ENCODE assay signal across 1 cellular context in the genomic region with DNA sequence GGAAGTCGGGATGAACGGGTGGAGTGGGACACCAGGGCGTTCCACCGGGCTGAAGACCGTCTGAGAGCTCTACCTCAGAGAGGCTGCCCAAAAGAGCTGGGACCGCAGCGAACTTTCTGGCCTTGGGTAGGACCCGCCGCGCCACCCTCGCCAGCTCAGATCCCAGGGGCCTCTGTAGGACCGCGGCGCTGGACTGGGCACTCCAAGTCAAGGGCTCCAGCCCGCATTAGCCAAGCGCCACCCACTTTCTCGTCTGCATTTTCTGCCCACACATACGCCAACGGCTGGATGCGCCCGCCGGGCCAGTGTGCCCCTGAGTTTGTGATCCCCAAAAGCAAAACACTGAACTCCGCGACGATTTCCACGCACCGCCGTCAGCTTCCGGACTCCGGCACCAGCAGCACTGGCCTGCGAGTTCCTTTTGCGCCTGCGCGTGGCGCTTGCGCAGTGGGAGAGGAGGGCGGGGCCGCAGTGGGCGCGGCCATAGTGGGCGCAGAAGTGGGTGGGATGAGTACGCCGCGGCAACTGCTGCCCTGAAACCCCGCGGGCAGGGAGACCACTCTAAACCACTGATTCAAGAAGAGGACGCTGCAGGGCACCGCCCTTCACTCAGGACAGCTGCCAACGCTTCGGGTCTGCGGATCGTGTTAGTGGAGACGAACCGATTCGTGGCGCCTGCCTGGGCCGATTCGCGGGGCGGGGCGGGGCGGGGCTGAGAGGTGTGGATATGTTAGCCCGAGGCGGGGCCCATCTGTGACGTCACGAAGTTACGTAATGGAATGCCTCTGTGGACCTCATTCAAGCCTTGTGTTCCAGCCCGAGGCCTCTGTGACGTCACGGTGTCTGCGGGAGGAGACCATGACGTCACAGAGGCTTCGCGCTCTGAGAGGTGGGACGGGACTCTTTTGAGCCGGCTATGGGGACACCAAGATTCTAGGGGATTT.
TF ChIP-seq lines count a peak whose summit lies in the region.

No MANE protein-coding gene starts in this region.

TF ChIP-seq in HepG2, 621 proteins besides CTCF, POLR2A, EP300 and RAD21 (continued from another document and continues in another):
- TF ChIP-seq ZNF446 (CRISPR knock-in tag; IDR thresholded peaks at IDR 0.05) (peak; percentile 75; the same call in 1 of the 2 replicates), ZNF678 (CRISPR knock-in tag; IDR thresholded peaks at IDR 0.05) (no peak; the same call in 1 of the 2 replicates), KMT2A (CRISPR knock-in tag; IDR thresholded peaks at IDR 0.05) (peak; percentile 82), ZKSCAN8 (CRISPR knock-in tag; IDR thresholded peaks at IDR 0.05; ENCODE audit: borderline replicate concordance) (no peak), NCOA5 (CRISPR knock-in tag; IDR thresholded peaks at IDR 0.05) (no peak; the same call in 1 of the 2 replicates), ZNF563 (CRISPR knock-in tag; IDR thresholded peaks at IDR 0.05) (peak; percentile 82), ZNF672 (CRISPR knock-in tag; IDR thresholded peaks at IDR 0.05) (no peak), ZNF235 (CRISPR knock-in tag; IDR thresholded peaks at IDR 0.05; ENCODE audit: borderline replicate concordance) (peak; percentile 94; the same call in 1 of the 2 replicates), PHB2 (IDR thresholded peaks at IDR 0.05; ENCODE audit: partially characterized antibody) (no peak), ZNF776 (CRISPR knock-in tag; IDR thresholded peaks at IDR 0.05) (peak; percentile 90; the same call in 1 of the 2 replicates), KLF16 (CRISPR knock-in tag; IDR thresholded peaks at IDR 0.05) (peak in 1 of 2 experiments; percentile 80; a peak in 1 of 4 replicates), ZNF460 (CRISPR knock-in tag; IDR thresholded peaks at IDR 0.05; ENCODE audit: borderline replicate concordance) (no peak), ZNF75D (CRISPR knock-in tag; IDR thresholded peaks at IDR 0.05; ENCODE audit: borderline replicate concordance) (no peak), ZNF501 (CRISPR knock-in tag; IDR thresholded peaks at IDR 0.05) (peak; percentile 94), ZNF274 (CRISPR knock-in tag; IDR thresholded peaks at IDR 0.05) (0 out of 2 replicates have a peak, but pooled peaks have one; percentile 64), BCL6 (CRISPR knock-in tag; IDR thresholded peaks at IDR 0.05) (0 out of 2 replicates have a peak, but pooled peaks have one; percentile 9), GPN1 (CRISPR knock-in tag; IDR thresholded peaks at IDR 0.05; ENCODE audit: borderline replicate concordance) (peak; percentile 20; the same call in 1 of the 2 replicates), ZNF749 (CRISPR knock-in tag; IDR thresholded peaks at IDR 0.05; ENCODE audit: borderline replicate concordance) (peak; percentile 81), RELA (CRISPR knock-in tag; IDR thresholded peaks at IDR 0.05) (0 out of 2 replicates have a peak, but pooled peaks have one; percentile 30), ZNF317 (CRISPR knock-in tag; IDR thresholded peaks at IDR 0.05) (peak; percentile 92), HNRNPL (IDR thresholded peaks at IDR 0.05; ENCODE audit: low read depth, low read length) (peak; percentile 92), NR3C1 (CRISPR knock-in tag; IDR thresholded peaks at IDR 0.05) (no peak), RAD51 (IDR thresholded peaks at IDR 0.05; ENCODE audit: borderline replicate concordance) (no peak), TEAD3 (CRISPR knock-in tag; optimal IDR thresholded peaks at IDR 0.05; ENCODE audit: borderline replicate concordance) (peak; percentile 63), TARDBP (CRISPR knock-in tag; IDR thresholded peaks at IDR 0.05) (peak; percentile 81), RFX1 (IDR thresholded peaks at IDR 0.05) (no peak)
- TF ChIP-seq, protein P1, sequence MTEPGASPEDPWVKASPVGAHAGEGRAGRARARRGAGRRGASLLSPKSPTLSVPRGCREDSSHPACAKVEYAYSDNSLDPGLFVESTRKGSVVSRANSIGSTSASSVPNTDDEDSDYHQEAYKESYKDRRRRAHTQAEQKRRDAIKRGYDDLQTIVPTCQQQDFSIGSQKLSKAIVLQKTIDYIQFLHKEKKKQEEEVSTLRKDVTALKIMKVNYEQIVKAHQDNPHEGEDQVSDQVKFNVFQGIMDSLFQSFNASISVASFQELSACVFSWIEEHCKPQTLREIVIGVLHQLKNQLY (CRISPR knock-in tag; IDR thresholded peaks at IDR 0.05), result peak; percentile 57; the same call in 1 of the 2 replicates
- TF ChIP-seq, protein P2, sequence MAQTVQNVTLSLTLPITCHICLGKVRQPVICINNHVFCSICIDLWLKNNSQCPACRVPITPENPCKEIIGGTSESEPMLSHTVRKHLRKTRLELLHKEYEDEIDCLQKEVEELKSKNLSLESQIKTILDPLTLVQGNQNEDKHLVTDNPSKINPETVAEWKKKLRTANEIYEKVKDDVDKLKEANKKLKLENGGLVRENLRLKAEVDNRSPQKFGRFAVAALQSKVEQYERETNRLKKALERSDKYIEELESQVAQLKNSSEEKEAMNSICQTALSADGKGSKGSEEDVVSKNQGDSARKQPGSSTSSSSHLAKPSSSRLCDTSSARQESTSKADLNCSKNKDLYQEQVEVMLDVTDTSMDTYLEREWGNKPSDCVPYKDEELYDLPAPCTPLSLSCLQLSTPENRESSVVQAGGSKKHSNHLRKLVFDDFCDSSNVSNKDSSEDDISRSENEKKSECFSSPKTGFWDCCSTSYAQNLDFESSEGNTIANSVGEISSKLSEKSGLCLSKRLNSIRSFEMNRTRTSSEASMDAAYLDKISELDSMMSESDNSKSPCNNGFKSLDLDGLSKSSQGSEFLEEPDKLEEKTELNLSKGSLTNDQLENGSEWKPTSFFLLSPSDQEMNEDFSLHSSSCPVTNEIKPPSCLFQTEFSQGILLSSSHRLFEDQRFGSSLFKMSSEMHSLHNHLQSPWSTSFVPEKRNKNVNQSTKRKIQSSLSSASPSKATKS (CRISPR knock-in tag; IDR thresholded peaks at IDR 0.05), result peak; percentile 70; the same call in 1 of the 2 replicates
- TF ChIP-seq, protein P3, sequence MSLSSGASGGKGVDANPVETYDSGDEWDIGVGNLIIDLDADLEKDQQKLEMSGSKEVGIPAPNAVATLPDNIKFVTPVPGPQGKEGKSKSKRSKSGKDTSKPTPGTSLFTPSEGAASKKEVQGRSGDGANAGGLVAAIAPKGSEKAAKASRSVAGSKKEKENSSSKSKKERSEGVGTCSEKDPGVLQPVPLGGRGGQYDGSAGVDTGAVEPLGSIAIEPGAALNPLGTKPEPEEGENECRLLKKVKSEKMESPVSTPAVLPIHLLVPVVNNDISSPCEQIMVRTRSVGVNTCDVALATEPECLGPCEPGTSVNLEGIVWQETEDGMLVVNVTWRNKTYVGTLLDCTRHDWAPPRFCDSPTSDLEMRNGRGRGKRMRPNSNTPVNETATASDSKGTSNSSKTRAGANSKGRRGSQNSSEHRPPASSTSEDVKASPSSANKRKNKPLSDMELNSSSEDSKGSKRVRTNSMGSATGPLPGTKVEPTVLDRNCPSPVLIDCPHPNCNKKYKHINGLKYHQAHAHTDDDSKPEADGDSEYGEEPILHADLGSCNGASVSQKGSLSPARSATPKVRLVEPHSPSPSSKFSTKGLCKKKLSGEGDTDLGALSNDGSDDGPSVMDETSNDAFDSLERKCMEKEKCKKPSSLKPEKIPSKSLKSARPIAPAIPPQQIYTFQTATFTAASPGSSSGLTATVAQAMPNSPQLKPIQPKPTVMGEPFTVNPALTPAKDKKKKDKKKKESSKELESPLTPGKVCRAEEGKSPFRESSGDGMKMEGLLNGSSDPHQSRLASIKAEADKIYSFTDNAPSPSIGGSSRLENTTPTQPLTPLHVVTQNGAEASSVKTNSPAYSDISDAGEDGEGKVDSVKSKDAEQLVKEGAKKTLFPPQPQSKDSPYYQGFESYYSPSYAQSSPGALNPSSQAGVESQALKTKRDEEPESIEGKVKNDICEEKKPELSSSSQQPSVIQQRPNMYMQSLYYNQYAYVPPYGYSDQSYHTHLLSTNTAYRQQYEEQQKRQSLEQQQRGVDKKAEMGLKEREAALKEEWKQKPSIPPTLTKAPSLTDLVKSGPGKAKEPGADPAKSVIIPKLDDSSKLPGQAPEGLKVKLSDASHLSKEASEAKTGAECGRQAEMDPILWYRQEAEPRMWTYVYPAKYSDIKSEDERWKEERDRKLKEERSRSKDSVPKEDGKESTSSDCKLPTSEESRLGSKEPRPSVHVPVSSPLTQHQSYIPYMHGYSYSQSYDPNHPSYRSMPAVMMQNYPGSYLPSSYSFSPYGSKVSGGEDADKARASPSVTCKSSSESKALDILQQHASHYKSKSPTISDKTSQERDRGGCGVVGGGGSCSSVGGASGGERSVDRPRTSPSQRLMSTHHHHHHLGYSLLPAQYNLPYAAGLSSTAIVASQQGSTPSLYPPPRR (CRISPR knock-in tag; IDR thresholded peaks at IDR 0.05; ENCODE audit: borderline replicate concordance), result peak; percentile 36; the same call in 1 of the 2 replicates
- TF ChIP-seq, protein P4, sequence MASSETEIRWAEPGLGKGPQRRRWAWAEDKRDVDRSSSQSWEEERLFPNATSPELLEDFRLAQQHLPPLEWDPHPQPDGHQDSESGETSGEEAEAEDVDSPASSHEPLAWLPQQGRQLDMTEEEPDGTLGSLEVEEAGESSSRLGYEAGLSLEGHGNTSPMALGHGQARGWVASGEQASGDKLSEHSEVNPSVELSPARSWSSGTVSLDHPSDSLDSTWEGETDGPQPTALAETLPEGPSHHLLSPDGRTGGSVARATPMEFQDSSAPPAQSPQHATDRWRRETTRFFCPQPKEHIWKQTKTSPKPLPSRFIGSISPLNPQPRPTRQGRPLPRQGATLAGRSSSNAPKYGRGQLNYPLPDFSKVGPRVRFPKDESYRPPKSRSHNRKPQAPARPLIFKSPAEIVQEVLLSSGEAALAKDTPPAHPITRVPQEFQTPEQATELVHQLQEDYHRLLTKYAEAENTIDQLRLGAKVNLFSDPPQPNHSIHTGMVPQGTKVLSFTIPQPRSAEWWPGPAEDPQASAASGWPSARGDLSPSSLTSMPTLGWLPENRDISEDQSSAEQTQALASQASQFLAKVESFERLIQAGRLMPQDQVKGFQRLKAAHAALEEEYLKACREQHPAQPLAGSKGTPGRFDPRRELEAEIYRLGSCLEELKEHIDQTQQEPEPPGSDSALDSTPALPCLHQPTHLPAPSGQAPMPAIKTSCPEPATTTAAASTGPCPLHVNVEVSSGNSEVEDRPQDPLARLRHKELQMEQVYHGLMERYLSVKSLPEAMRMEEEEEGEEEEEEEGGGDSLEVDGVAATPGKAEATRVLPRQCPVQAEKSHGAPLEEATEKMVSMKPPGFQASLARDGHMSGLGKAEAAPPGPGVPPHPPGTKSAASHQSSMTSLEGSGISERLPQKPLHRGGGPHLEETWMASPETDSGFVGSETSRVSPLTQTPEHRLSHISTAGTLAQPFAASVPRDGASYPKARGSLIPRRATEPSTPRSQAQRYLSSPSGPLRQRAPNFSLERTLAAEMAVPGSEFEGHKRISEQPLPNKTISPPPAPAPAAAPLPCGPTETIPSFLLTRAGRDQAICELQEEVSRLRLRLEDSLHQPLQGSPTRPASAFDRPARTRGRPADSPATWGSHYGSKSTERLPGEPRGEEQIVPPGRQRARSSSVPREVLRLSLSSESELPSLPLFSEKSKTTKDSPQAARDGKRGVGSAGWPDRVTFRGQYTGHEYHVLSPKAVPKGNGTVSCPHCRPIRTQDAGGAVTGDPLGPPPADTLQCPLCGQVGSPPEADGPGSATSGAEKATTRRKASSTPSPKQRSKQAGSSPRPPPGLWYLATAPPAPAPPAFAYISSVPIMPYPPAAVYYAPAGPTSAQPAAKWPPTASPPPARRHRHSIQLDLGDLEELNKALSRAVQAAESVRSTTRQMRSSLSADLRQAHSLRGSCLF (CRISPR knock-in tag; IDR thresholded peaks at IDR 0.05; ENCODE audit: borderline replicate concordance), result peak; percentile 60; the same call in 1 of the 2 replicates
- TF ChIP-seq, protein P5, sequence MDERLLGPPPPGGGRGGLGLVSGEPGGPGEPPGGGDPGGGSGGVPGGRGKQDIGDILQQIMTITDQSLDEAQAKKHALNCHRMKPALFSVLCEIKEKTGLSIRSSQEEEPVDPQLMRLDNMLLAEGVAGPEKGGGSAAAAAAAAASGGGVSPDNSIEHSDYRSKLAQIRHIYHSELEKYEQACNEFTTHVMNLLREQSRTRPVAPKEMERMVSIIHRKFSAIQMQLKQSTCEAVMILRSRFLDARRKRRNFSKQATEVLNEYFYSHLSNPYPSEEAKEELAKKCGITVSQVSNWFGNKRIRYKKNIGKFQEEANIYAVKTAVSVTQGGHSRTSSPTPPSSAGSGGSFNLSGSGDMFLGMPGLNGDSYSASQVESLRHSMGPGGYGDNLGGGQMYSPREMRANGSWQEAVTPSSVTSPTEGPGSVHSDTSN (CRISPR knock-in tag; IDR thresholded peaks at IDR 0.05), result 0 out of 2 replicates have a peak, but pooled peaks have one; percentile 10
- TF ChIP-seq, protein P6, sequence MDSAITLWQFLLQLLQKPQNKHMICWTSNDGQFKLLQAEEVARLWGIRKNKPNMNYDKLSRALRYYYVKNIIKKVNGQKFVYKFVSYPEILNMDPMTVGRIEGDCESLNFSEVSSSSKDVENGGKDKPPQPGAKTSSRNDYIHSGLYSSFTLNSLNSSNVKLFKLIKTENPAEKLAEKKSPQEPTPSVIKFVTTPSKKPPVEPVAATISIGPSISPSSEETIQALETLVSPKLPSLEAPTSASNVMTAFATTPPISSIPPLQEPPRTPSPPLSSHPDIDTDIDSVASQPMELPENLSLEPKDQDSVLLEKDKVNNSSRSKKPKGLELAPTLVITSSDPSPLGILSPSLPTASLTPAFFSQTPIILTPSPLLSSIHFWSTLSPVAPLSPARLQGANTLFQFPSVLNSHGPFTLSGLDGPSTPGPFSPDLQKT (CRISPR knock-in tag; IDR thresholded peaks at IDR 0.05; ENCODE audit: borderline replicate concordance), result no peak
